In the genomic region with DNA sequence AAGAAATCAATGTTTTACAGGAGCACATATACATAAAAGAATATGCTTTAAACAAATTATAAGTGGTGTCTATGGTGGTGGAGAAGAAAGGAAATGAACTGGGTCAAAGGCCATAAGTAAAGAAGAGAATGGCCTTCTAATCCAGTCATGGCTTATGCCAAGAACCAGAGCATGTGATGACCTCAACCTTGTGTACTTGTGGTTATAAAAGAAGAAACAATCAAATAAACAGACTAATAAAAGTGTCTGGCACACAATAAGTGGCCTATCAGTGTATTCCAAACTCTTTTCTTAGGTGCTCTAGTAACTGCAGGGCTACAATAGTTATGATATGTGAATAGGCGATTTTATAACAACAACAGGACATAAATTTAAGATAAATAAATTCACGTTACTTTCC, we compare ENCODE assay signal across 34 cellular contexts. TPM values are rescaled to one million over a fixed set of nuclear protein-coding genes. Genes with fewer than 3 reads are reported as not detected.
"Had no signal": no experiment of that assay in that cellular context is flagged by ENCODE, and none has a peak within 500 bp of the region (broad histone marks: within the 10 kb centered on the region; RNA-seq: fewer than 3 reads in every experiment).

No MANE protein-coding gene starts in this region.

- H3K36me3 ChIP-seq: adrenal gland, breast epithelium had no signal

- H3K27ac ChIP-seq: adrenal gland, body of pancreas, breast epithelium, RWPE1 had no signal

- H3K4me1 ChIP-seq: adrenal gland, body of pancreas, breast epithelium had no signal

- H3K4me3 ChIP-seq: adrenal gland, body of pancreas, breast epithelium had no signal

- H3K9me3 Mint-ChIP-seq: activated CD4-positive, alpha-beta T cell treated with anti-CD3 and anti-CD28 coated beads, Interleukin-2, amount 10 ng/mL, durations not matched to agents 7 days and 5 days; activated naive CD4-positive, alpha-beta T cell treated with anti-CD3 and anti-CD28 coated beads for 36 hours; activated naive CD4-positive, alpha-beta T cell treated with anti-CD3 and anti-CD28 coated beads, Interleukin-2, amount 50 U/mL, for 72 hours; activated T-cell treated with anti-CD3 and anti-CD28 coated beads, Interleukin-2, amount 50 U/mL, for 24 hours; activated T-helper 1 cell treated with anti-CD3 and anti-CD28 coated beads, Interleukin-12 subunit alpha, Interleukin-12 subunit beta, Interleukin-2, Interleukin-4 antibody, amounts not matched to agents 30 ng/mL and 10 ng/mL and 1 ng/mL, durations not matched to agents 14 hours and 24 hours and 36 hours; T-helper 1 cell treated with Interleukin-12 subunit alpha and Interleukin-12 subunit beta and Interleukin-4 antibody, amounts not matched to agents 30 μg/mL and 1 μg/mL, for 36 hours; T-helper 2 cell treated with Interferon-gamma antibody and Interleukin-4, amounts not matched to agents 5 μg/mL and 100 μg/mL, for 36 hours had no signal

- H3K9me3 ChIP-seq: adrenal gland, body of pancreas, breast epithelium had no signal

- H3K4me1 Mint-ChIP-seq: activated CD4-positive, alpha-beta T cell treated with anti-CD3 and anti-CD28 coated beads for 36 hours; activated CD4-positive, alpha-beta T cell treated with anti-CD3 and anti-CD28 coated beads, Interleukin-2, amount 10 ng/mL, durations not matched to agents 7 days and 5 days had no signal

- H3K36me3 Mint-ChIP-seq: activated naive CD4-positive, alpha-beta T cell treated with anti-CD3 and anti-CD28 coated beads, Interleukin-2, amount 50 U/mL, for 72 hours; WTC11 had no signal

- H3K27me3 Mint-ChIP-seq: activated CD4-positive, alpha-beta T cell treated with anti-CD3 and anti-CD28 coated beads, Interleukin-2, amount 10 ng/mL, durations not matched to agents 7 days and 5 days; activated T-cell treated with anti-CD3 and anti-CD28 coated beads, Interleukin-2, amount 50 U/mL, for 24 hours had no signal

- DNase-seq: activated CD4-positive, alpha-beta T cell treated with anti-CD3 and anti-CD28 coated beads for 36 hours; activated CD4-positive, alpha-beta T cell treated with anti-CD3 and anti-CD28 coated beads, Interleukin-2, amount 10 ng/mL, durations not matched to agents 7 days and 5 days; activated CD4-positive, alpha-beta T cell treated with anti-CD3 and anti-CD28 coated beads, Interleukin-2, amount 50 U/mL, for 48 hours; activated CD8-positive, alpha-beta T cell treated with anti-CD3 and anti-CD28 coated beads, Interleukin-2, amount 10 ng/mL, durations not matched to agents 7 days and 5 days; activated gamma-delta T cell treated with Interleukin-2 at 50 U/mL for 16 hours; activated naive CD4-positive, alpha-beta T cell treated with anti-CD3 and anti-CD28 coated beads for 36 hours; activated T-cell treated with anti-CD3 and anti-CD28 coated beads, Interleukin-2, amount 50 U/mL, for 24 hours; adrenal gland; body of pancreas; MM.1S; MV-4-11; NCI-H1092; NCI-H146; NCI-H187; NCI-H2029 treated with DMSO at 0.1 percent for 48 hours; NCI-H2171 treated with DMSO at 0.1 percent for 48 hours; NCI-H2227 treated with DMSO at 0.1 percent for 48 hours; NCI-H446; NCI-H510A treated with DMSO at 0.1 percent for 48 hours; NCI-H526 treated with DMSO at 0.1 percent for 48 hours; NCI-H82; SIG-M5 had no signal

- ATAC-seq: activated CD4-positive, alpha-beta T cell treated with anti-CD3 and anti-CD28 coated beads for 36 hours; activated CD4-positive, CD25-positive, alpha-beta regulatory T cell treated with anti-CD3 and anti-CD28 coated beads, Interleukin-2, amount 50 U/mL, for 24 hours; activated CD8-positive, alpha-beta T cell treated with anti-CD3 and anti-CD28 coated beads, Interleukin-2, amount 10 ng/mL, durations not matched to agents 7 days and 5 days; activated naive CD4-positive, alpha-beta T cell treated with anti-CD3 and anti-CD28 coated beads, Interleukin-2, amount 50 U/mL, for 72 hours; body of pancreas; Right ventricle myocardium inferior; WTC11 had no signal

- H3K27me3 ChIP-seq: adrenal gland, body of pancreas, breast epithelium had no signal

- H3K4me3 Mint-ChIP-seq: activated CD4-positive, alpha-beta T cell treated with anti-CD3 and anti-CD28 coated beads for 36 hours; activated CD4-positive, alpha-beta T cell treated with anti-CD3 and anti-CD28 coated beads, Interleukin-2, amount 10 ng/mL, durations not matched to agents 7 days and 5 days; activated CD8-positive, alpha-beta T cell treated with anti-CD3 and anti-CD28 coated beads, Interleukin-2, amount 10 ng/mL, durations not matched to agents 7 days and 5 days; activated naive CD4-positive, alpha-beta T cell treated with anti-CD3 and anti-CD28 coated beads for 36 hours; activated T-cell treated with anti-CD3 and anti-CD28 coated beads, Interleukin-2, amount 50 U/mL, for 24 hours; activated T-helper 1 cell treated with anti-CD3 and anti-CD28 coated beads, Interleukin-12 subunit alpha, Interleukin-12 subunit beta, Interleukin-2, Interleukin-4 antibody, amounts not matched to agents 30 ng/mL and 10 ng/mL and 1 ng/mL, durations not matched to agents 14 hours and 24 hours and 36 hours; T-helper 1 cell treated with Interleukin-12 subunit alpha and Interleukin-12 subunit beta and Interleukin-4 antibody, amounts not matched to agents 30 μg/mL and 1 μg/mL, for 36 hours; T-helper 2 cell treated with Interferon-gamma antibody and Interleukin-4, amounts not matched to agents 5 μg/mL and 100 μg/mL, for 36 hours; WTC11 had no signal

- H3K27ac Mint-ChIP-seq: activated CD4-positive, alpha-beta T cell treated with anti-CD3 and anti-CD28 coated beads for 36 hours; activated CD4-positive, alpha-beta T cell treated with anti-CD3 and anti-CD28 coated beads, Interleukin-2, amount 10 ng/mL, durations not matched to agents 7 days and 5 days; activated CD8-positive, alpha-beta T cell treated with anti-CD3 and anti-CD28 coated beads, Interleukin-2, amount 10 ng/mL, durations not matched to agents 7 days and 5 days; activated naive CD4-positive, alpha-beta T cell treated with anti-CD3 and anti-CD28 coated beads for 36 hours; activated naive CD4-positive, alpha-beta T cell treated with anti-CD3 and anti-CD28 coated beads, Interleukin-2, amount 50 U/mL, for 72 hours; activated T-cell treated with anti-CD3 and anti-CD28 coated beads, Interleukin-2, amount 50 U/mL, for 24 hours; activated T-helper 1 cell treated with anti-CD3 and anti-CD28 coated beads, Interleukin-12 subunit alpha, Interleukin-12 subunit beta, Interleukin-2, Interleukin-4 antibody, amounts not matched to agents 30 ng/mL and 10 ng/mL and 1 ng/mL, durations not matched to agents 14 hours and 24 hours and 36 hours; T-helper 1 cell treated with Interleukin-12 subunit alpha and Interleukin-12 subunit beta and Interleukin-4 antibody, amounts not matched to agents 30 μg/mL and 1 μg/mL, for 36 hours; T-helper 2 cell treated with Interferon-gamma antibody and Interleukin-4, amounts not matched to agents 5 μg/mL and 100 μg/mL, for 36 hours; WTC11 had no signal

RNA-seq across cellular contexts. Expression of gene SERPINB11, which starts 2.6 kb away (rescaled TPM):
- total RNA-seq: activated CD4-positive, alpha-beta T cell treated with anti-CD3 and anti-CD28 coated beads for 36 hours; activated CD4-positive, alpha-beta T cell treated with anti-CD3 and anti-CD28 coated beads, Interleukin-2, amount 10 ng/mL, durations not matched to agents 7 days and 5 days; activated CD8-positive, alpha-beta T cell treated with anti-CD3 and anti-CD28 coated beads, Interleukin-2, amount 10 ng/mL, durations not matched to agents 7 days and 5 days; activated naive CD4-positive, alpha-beta T cell treated with anti-CD3 and anti-CD28 coated beads for 36 hours; activated naive CD4-positive, alpha-beta T cell treated with anti-CD3 and anti-CD28 coated beads, Interleukin-2, amount 50 U/mL, for 72 hours; activated T-helper 1 cell treated with anti-CD3 and anti-CD28 coated beads, Interleukin-12 subunit alpha, Interleukin-12 subunit beta, Interleukin-2, Interleukin-4 antibody, amounts not matched to agents 30 ng/mL and 10 ng/mL and 1 ng/mL, durations not matched to agents 14 hours and 24 hours and 36 hours; adrenal gland; astrocyte; body of pancreas; breast epithelium; cardiac septum; Right ventricle myocardium inferior; SK-MEL-5; WTC11 had no signal

RNA-seq across cellular contexts. Expression of gene SERPINB3, which starts 43.7 kb away (rescaled TPM):
- total RNA-seq: activated CD4-positive, alpha-beta T cell treated with anti-CD3 and anti-CD28 coated beads for 36 hours; activated CD4-positive, alpha-beta T cell treated with anti-CD3 and anti-CD28 coated beads, Interleukin-2, amount 10 ng/mL, durations not matched to agents 7 days and 5 days; activated CD8-positive, alpha-beta T cell treated with anti-CD3 and anti-CD28 coated beads, Interleukin-2, amount 10 ng/mL, durations not matched to agents 7 days and 5 days; activated naive CD4-positive, alpha-beta T cell treated with anti-CD3 and anti-CD28 coated beads for 36 hours; activated naive CD4-positive, alpha-beta T cell treated with anti-CD3 and anti-CD28 coated beads, Interleukin-2, amount 50 U/mL, for 72 hours; activated T-helper 1 cell treated with anti-CD3 and anti-CD28 coated beads, Interleukin-12 subunit alpha, Interleukin-12 subunit beta, Interleukin-2, Interleukin-4 antibody, amounts not matched to agents 30 ng/mL and 10 ng/mL and 1 ng/mL, durations not matched to agents 14 hours and 24 hours and 36 hours; adrenal gland; astrocyte; body of pancreas; breast epithelium; cardiac septum; Right ventricle myocardium inferior; SK-MEL-5 had no signal
